16 cellular contexts compared by ENCODE assay signal in genomic region chr9:124716795-124717194, GRCh38. TPM values are rescaled to one million over a fixed set of nuclear protein-coding genes. Genes with fewer than 3 reads are reported as not detected.
A peak's percentile ranks its signal among the peaks of the same experiment; 100 is the strongest.
DNase-seq lines count a peak whose midpoint lies in the region; ATAC-seq, FAIRE-seq and TF ChIP-seq lines count a peak whose summit lies in the region.
"Had no signal": no experiment of that assay in that cellular context is flagged by ENCODE, and none has a peak within 500 bp of the region (broad histone marks: within the 10 kb centered on the region; RNA-seq: fewer than 3 reads in every experiment).

No MANE protein-coding gene starts in this region.

- peaks cover 14% of the 10 kb centered on the region for H4K20me1 ChIP-seq in HCT116 (ENCODE audit: insufficient read depth)
- no peaks in the 10 kb centered on the region for H4K20me1 ChIP-seq in osteoblast (ENCODE audit: insufficient read depth, low read length)

- ATAC-seq in activated naive CD4-positive, alpha-beta T cell treated with anti-CD3 and anti-CD28 coated beads, Interleukin-2, amount 50 U/mL, for 72 hours: peak; percentile 77 to 86
- ATAC-seq in HCT116 (peak; percentile 58), GM19035 (IDR thresholded peaks at IDR 0.05; ENCODE audit: unreplicated experiment) (no peak)
- peak; percentile 85 for ATAC-seq in activated T-helper 17 cell treated with anti-CD3 and anti-CD28 coated beads, Interleukin-2, amount 50 U/mL, for 72 hours (replicated peaks)
- ATAC-seq: left lung had no signal

- DNase-seq in activated naive CD4-positive, alpha-beta T cell treated with anti-CD3 and anti-CD28 coated beads, Interleukin-2, amount 50 U/mL, for 72 hours (ENCODE audit: low spot score in 2 of 2): peak in 1 of 2 donors; percentile 14
- no peak for DNase-seq in activated naive CD4-positive, alpha-beta T cell (lab: John Stamatoyannopoulos, UW)
- peak; percentile 64 for DNase-seq in HCT116 (ENCODE audit: low read depth, low spot score)
- DNase-seq in osteoblast (ENCODE audit: insufficient read length, low spot score, missing footprints): peak; percentile 19
- DNase-seq in KBM-7: no peak
- DNase-seq in frontal cortex (ENCODE audit: low spot score in 2 of 2): no peak
- DNase-seq: activated naive CD8-positive, alpha-beta T cell treated with anti-CD3 and anti-CD28 coated beads, Interleukin-2, amount 10 ng/mL, durations not matched to agents 7 days and 5 days; left lung; NCI-H69; SW 1271 had no signal

- peak overlapping the region; percentile 28; the same call in 1 of the 2 replicates for H3K27ac ChIP-seq in HCT116 (ENCODE audit: low read depth, low read length)
- H3K27ac ChIP-seq in osteoblast (ENCODE audit: low read depth, low read length): no peak overlapping the region
- H3K27ac ChIP-seq: left lung, neutrophil, right atrium auricular region had no signal

- H3K27me3 ChIP-seq in HCT116 (ENCODE audit: insufficient read depth, low read length): no peaks in the 10 kb centered on the region
- no peaks in the 10 kb centered on the region for H3K27me3 ChIP-seq in osteoblast (ENCODE audit: insufficient read depth, low read length)
- H3K27me3 ChIP-seq: left lung, neutrophil, right atrium auricular region had no signal

- TF ChIP-seq POLR2A in HCT116 (IDR thresholded peaks at IDR 0.05; ENCODE audit: borderline replicate concordance, extremely low read depth, insufficient read depth, insufficient read length): no peak

- H3K27me3 Mint-ChIP-seq in activated T-helper 17 cell treated with anti-CD3 and anti-CD28 coated beads, Interleukin-2, amount 50 U/mL, for 72 hours: peaks cover 12% of the 10 kb centered on the region
- H3K27me3 Mint-ChIP-seq: B cell had no signal

- no peak overlapping the region for H3K4me3 Mint-ChIP-seq in activated T-helper 17 cell treated with anti-CD3 and anti-CD28 coated beads, Interleukin-2, amount 50 U/mL, for 72 hours
- H3K4me3 Mint-ChIP-seq: activated naive CD8-positive, alpha-beta T cell treated with anti-CD3 and anti-CD28 coated beads, Interleukin-2, amount 10 ng/mL, durations not matched to agents 7 days and 5 days; B cell had no signal

- no TSS peak for BruUV-seq in HCT116 (replicated peaks; lab: Mats Ljungman, UMichigan)

- H3K36me3 ChIP-seq in HCT116 (ENCODE audit: control insufficient read depth in 1 of 2, insufficient read depth in 2 of 2, low read length in 2 of 2) (no peaks in the 10 kb centered on the region), osteoblast (ENCODE audit: insufficient read depth, low read length) (no peaks in the 10 kb centered on the region)
- H3K36me3 ChIP-seq: left lung, neutrophil, right atrium auricular region had no signal

- H3K27ac Mint-ChIP-seq in activated naive CD4-positive, alpha-beta T cell treated with anti-CD3 and anti-CD28 coated beads, Interleukin-2, amount 50 U/mL, for 72 hours: no peak overlapping the region
- H3K27ac Mint-ChIP-seq in activated T-helper 17 cell treated with anti-CD3 and anti-CD28 coated beads, Interleukin-2, amount 50 U/mL, for 72 hours: no peak overlapping the region
- H3K27ac Mint-ChIP-seq: activated naive CD8-positive, alpha-beta T cell treated with anti-CD3 and anti-CD28 coated beads, Interleukin-2, amount 10 ng/mL, durations not matched to agents 7 days and 5 days; B cell had no signal

- no peaks in the 10 kb centered on the region for H3K36me3 Mint-ChIP-seq in activated naive CD4-positive, alpha-beta T cell treated with anti-CD3 and anti-CD28 coated beads, Interleukin-2, amount 50 U/mL, for 72 hours
- H3K36me3 Mint-ChIP-seq in activated T-helper 17 cell treated with anti-CD3 and anti-CD28 coated beads, Interleukin-2, amount 50 U/mL, for 72 hours (ENCODE audit: low read depth): no peaks in the 10 kb centered on the region
- H3K36me3 Mint-ChIP-seq: activated naive CD8-positive, alpha-beta T cell treated with anti-CD3 and anti-CD28 coated beads, Interleukin-2, amount 10 ng/mL, durations not matched to agents 7 days and 5 days had no signal

- no peak for FAIRE-seq in frontal cortex (lab: Jason Lieb, UNC)
- FAIRE-seq: D721Med had no signal

- no peak for TF ChIP-seq CTCF in HCT116 (IDR thresholded peaks at IDR 0.05 in 2 of 3, conservative IDR thresholded peaks at IDR 0.05 in 1 of 3; ENCODE audit: borderline replicate concordance in 1 of 3, insufficient read depth in 1 of 3, low read depth in 2 of 3, low read length in 2 of 3)
- no peak for TF ChIP-seq CTCF in osteoblast (IDR thresholded peaks at IDR 0.05; ENCODE audit: extremely low read depth, low read depth, low read length)

- intact Hi-C loops in HCT116 (cut with micrococcal nuclease): no loop called here

- CTCF ChIA-PET in HCT116 (lab: Charles Lee): no interaction called here

- H3K4me1 ChIP-seq in HCT116 (ENCODE audit: control insufficient read depth in 1 of 2, insufficient read depth in 2 of 2, low read length in 2 of 2) (peaks cover 56 to 71% of the 10 kb centered on the region in 2 experiments), osteoblast (ENCODE audit: insufficient read depth, low read length) (peaks cover 21% of the 10 kb centered on the region)

- H3K79me2 ChIP-seq in HCT116 (ENCODE audit: insufficient read depth, low read length): peaks cover 16% of the 10 kb centered on the region
- no peaks in the 10 kb centered on the region for H3K79me2 ChIP-seq in osteoblast (ENCODE audit: insufficient read depth, low read length)

- no peaks in the 10 kb centered on the region for H3K9me3 Mint-ChIP-seq in activated naive CD4-positive, alpha-beta T cell treated with anti-CD3 and anti-CD28 coated beads, Interleukin-2, amount 50 U/mL, for 72 hours
- H3K9me3 Mint-ChIP-seq in activated T-helper 17 cell treated with anti-CD3 and anti-CD28 coated beads, Interleukin-2, amount 50 U/mL, for 72 hours: no peaks in the 10 kb centered on the region
- H3K9me3 Mint-ChIP-seq: activated naive CD8-positive, alpha-beta T cell treated with anti-CD3 and anti-CD28 coated beads, Interleukin-2, amount 10 ng/mL, durations not matched to agents 7 days and 5 days had no signal

- H3K9me3 ChIP-seq in HCT116 (ENCODE audit: control insufficient read depth in 1 of 2, insufficient read depth in 1 of 2, low read depth in 1 of 2, low read length in 2 of 2) (no peaks in the 10 kb centered on the region), osteoblast (ENCODE audit: low read depth, low read length) (no peaks in the 10 kb centered on the region)
- H3K9me3 ChIP-seq: left lung, neutrophil, right atrium auricular region had no signal

- in situ Hi-C loops in KBM-7 (cut with MboI; ENCODE audit: low pct_unique_long_range_greater_than_20kb, low sequenced_read_pairs): no loop called here

- no peak for TF ChIP-seq RAD21 in HCT116 (IDR thresholded peaks at IDR 0.05; ENCODE audit: low read depth)

- peaks cover 6% of the 10 kb centered on the region for H3K4me1 Mint-ChIP-seq in activated T-helper 17 cell treated with anti-CD3 and anti-CD28 coated beads, Interleukin-2, amount 50 U/mL, for 72 hours
- H3K4me1 Mint-ChIP-seq: activated naive CD8-positive, alpha-beta T cell treated with anti-CD3 and anti-CD28 coated beads, Interleukin-2, amount 10 ng/mL, durations not matched to agents 7 days and 5 days; B cell had no signal

- H2AFZ ChIP-seq in HCT116 (ENCODE audit: low read depth, low read length, poor library complexity, severe bottlenecking) (no peak overlapping the region), osteoblast (ENCODE audit: low read length) (no peak overlapping the region)

- peak overlapping the region; percentile 14; the same call in 1 of the 2 replicates for H3K9ac ChIP-seq in HCT116 (ENCODE audit: low read length)

- RAD21 ChIA-PET in HCT116 (lab: Charles Lee; ENCODE audit: low non-redundant PET in 1 of 2, low total read pairs in 2 of 2, uncharacterized antibody in 2 of 2, unreplicated experiment in 2 of 2): no interaction called here

- POLR2A ChIA-PET in HCT116 (lab: Charles Lee): no interaction called here

- H3K4me3 ChIP-seq in HCT116 (replicated peaks in 1 of 2; ENCODE audit: low read depth in 1 of 2, low read length in 2 of 2): peak overlapping the region in 1 of 2 experiments; percentile 25; a peak in 2 of 4 replicates
- no peak overlapping the region for H3K4me3 ChIP-seq in osteoblast (ENCODE audit: insufficient read depth, low read length)
- H3K4me3 ChIP-seq: left lung, right atrium auricular region had no signal

- H3K4me2 ChIP-seq in HCT116 (ENCODE audit: low read length) (peak overlapping the region; percentile 67), osteoblast (ENCODE audit: insufficient read depth, low read length) (peak overlapping the region; percentile 32)

- no peaks in the 10 kb centered on the region for H3K9me2 ChIP-seq in HCT116 (ENCODE audit: insufficient read depth)

TF ChIP-seq in HCT116, 20 proteins besides CTCF, POLR2A, EP300 and RAD21 (continues in another document):
- peak; percentile 28 for TF ChIP-seq TCF7L2 (IDR thresholded peaks at IDR 0.05; ENCODE audit: borderline replicate concordance, extremely low read depth, insufficient read depth, insufficient read length)
- no peak for TF ChIP-seq ELF1 (IDR thresholded peaks at IDR 0.05; ENCODE audit: borderline replicate concordance, low read depth)
- TF ChIP-seq SIN3A (IDR thresholded peaks at IDR 0.05; ENCODE audit: low read depth): peak; percentile 66
- no peak for TF ChIP-seq YY1 (IDR thresholded peaks at IDR 0.05; ENCODE audit: extremely low read depth, insufficient replicate concordance, low read depth, low read length)
- peak; percentile 93 for TF ChIP-seq JUND (IDR thresholded peaks at IDR 0.05)
- TF ChIP-seq MAX (IDR thresholded peaks at IDR 0.05): peak; percentile 52; the same call in 1 of the 2 replicates

RNA-seq across cellular contexts. Expression of gene NR6A1, which starts 54.3 kb away (rescaled TPM):
- total RNA-seq in activated naive CD4-positive, alpha-beta T cell treated with anti-CD3 and anti-CD28 coated beads, Interleukin-2, amount 50 U/mL, for 72 hours: under 1 TPM; 0.58 to 0.84 TPM
- total RNA-seq in HCT116 (2021; ENCODE audit: unreplicated experiment) (9.9 TPM), osteoblast (0.36 and 0.88 TPM in 2 replicates), frontal cortex (1.6 TPM)
- polyA plus RNA-seq in HCT116 (2012): 3.5 and 3.7 TPM in 2 replicates
- 1 to 10 TPM in 1 of 2 donors, under 1 TPM in 1; 0.98 to 1.2 TPM for total RNA-seq in activated T-helper 17 cell treated with anti-CD3 and anti-CD28 coated beads, Interleukin-2, amount 50 U/mL, for 72 hours

Comparison
In these comparisons a context has a peak if more than half of its experiments do, and no peak if none do; other contexts are left out.
1. DNase-seq: peak in HCT116 (single experiment) and osteoblast (single experiment); none in activated naive CD4-positive, alpha-beta T cell (0 of 4), KBM-7 (single experiment) and frontal cortex (0 of 2).